30 cellular contexts compared by ENCODE assay signal in genomic region chr13:100315522-100315921, GRCh38.
DNase-seq lines count a peak whose midpoint lies in the region; ATAC-seq and TF ChIP-seq lines count a peak whose summit lies in the region.
"Had no signal": no experiment of that assay in that cellular context is flagged by ENCODE, and none has a peak within 500 bp of the region (broad histone marks: within the 10 kb centered on the region; RNA-seq: fewer than 3 reads in every experiment).

No MANE protein-coding gene starts in this region.

- no peak overlapping the region for H3K9ac ChIP-seq in HCT116 (ENCODE audit: low read length)
- H3K9ac ChIP-seq in PC-3 (ENCODE audit: low read length): no peak overlapping the region
- no peak overlapping the region for H3K9ac ChIP-seq in mesenchymal stem cell (ENCODE audit: low read length)
- H3K9ac ChIP-seq: GM23248 had no signal

- peaks cover 12% of the 10 kb centered on the region for H3K79me1 ChIP-seq in mesenchymal stem cell (replicated peaks; ENCODE audit: low read length, poor library complexity, severe bottlenecking)

- H2BK12ac ChIP-seq in mesenchymal stem cell (ENCODE audit: low read length in 2 of 2): no peak overlapping the region

- RAD21 ChIA-PET in HCT116 (lab: Charles Lee; ENCODE audit: low non-redundant PET in 1 of 2, low total read pairs in 2 of 2, uncharacterized antibody in 2 of 2, unreplicated experiment in 2 of 2): no interaction called here

- no peak overlapping the region for H2BK15ac ChIP-seq in mesenchymal stem cell (ENCODE audit: low read depth, poor library complexity, severe bottlenecking)

- H3K9me2 ChIP-seq in HCT116 (ENCODE audit: insufficient read depth) (no peaks in the 10 kb centered on the region), PC-3 (replicated peaks; ENCODE audit: low read length) (no peaks in the 10 kb centered on the region)

- peak; percentile 3 for DNase-seq in GM12865 (ENCODE audit: low read depth)
- no peak for DNase-seq in HCT116 (ENCODE audit: low read depth, low spot score)
- DNase-seq in PC-3: peak; percentile 4
- DNase-seq in mesenchymal stem cell: no peak
- no peak for DNase-seq in retina
- no peak for DNase-seq in GOT3 (lab: John Stamatoyannopoulos, UW)
- no peak for DNase-seq in GM03348 (ENCODE audit: low spot score)
- DNase-seq: activated CD4-positive, alpha-beta T cell treated with anti-CD3 and anti-CD28 coated beads, Interleukin-2, amount 50 U/mL, for 48 hours; activated gamma-delta T cell treated with Interleukin-2 at 50 U/mL for 16 hours; activated T-cell treated with anti-CD3 and anti-CD28 coated beads, Interleukin-2, amount 50 U/mL, for 48 hours; AML-193; CD4-positive, CD25-positive, alpha-beta regulatory T cell; cortex of kidney; effector memory CD8-positive, alpha-beta T cell; erythroblast; GM23248; HFFc6; left ventricle myocardium inferior; NCI-H1092 treated with DMSO at 0.1 percent for 48 hours; NCI-H187; right cardiac atrium; RPMI8226; stimulated activated CD8-positive, alpha-beta memory T cell treated with anti-CD3 and anti-CD28 coated beads, Interleukin-4, amount 100 ng/mL, for 48 hours; stimulated activated naive CD8-positive, alpha-beta T cell treated with anti-CD3 and anti-CD28 coated beads, Interleukin-15, amount 100 ng/mL, for 72 hours had no signal

- CTCF ChIA-PET in HCT116 (lab: Charles Lee) (no interaction called here), PC-3 (lab: Charles Lee) (no interaction called here)

- no peak overlapping the region for H3K27ac ChIP-seq in HCT116 (ENCODE audit: low read depth, low read length)
- no peak overlapping the region for H3K27ac ChIP-seq in PC-3 (ENCODE audit: low read length)
- peak overlapping the region; percentile 4 for H3K27ac ChIP-seq in mesenchymal stem cell (ENCODE audit: low read length, poor library complexity, severe bottlenecking)
- H3K27ac ChIP-seq: A549, cardiac muscle cell, GM23248, left ventricle myocardium inferior, thoracic aorta had no signal

- H3K4me2 ChIP-seq in HCT116 (ENCODE audit: low read length) (peak overlapping the region; percentile 10; the same call in 1 of the 2 replicates), PC-3 (ENCODE audit: low read length) (no peak overlapping the region), mesenchymal stem cell (ENCODE audit: low read length, poor library complexity, severe bottlenecking) (no peak overlapping the region)
- H3K4me2 ChIP-seq: A549 had no signal

- H3K4me3 ChIP-seq in GM12865 (ENCODE audit: low read depth, low read length) (no peak overlapping the region), HCT116 (replicated peaks in 1 of 2; ENCODE audit: low read depth in 1 of 2, low read length in 2 of 2) (no peak overlapping the region), PC-3 (ENCODE audit: low read length) (no peak overlapping the region), mesenchymal stem cell (ENCODE audit: insufficient read depth in 1 of 2, low read depth in 1 of 2, low read length in 2 of 2) (no peak overlapping the region)
- H3K4me3 ChIP-seq: A549, cardiac muscle cell, GM23248, left ventricle myocardium inferior, SK-N-MC, thoracic aorta had no signal

- H4K20me1 ChIP-seq in HCT116 (ENCODE audit: insufficient read depth) (no peaks in the 10 kb centered on the region), PC-3 (ENCODE audit: low read length) (no peaks in the 10 kb centered on the region)

- H2BK120ac ChIP-seq in mesenchymal stem cell (ENCODE audit: low read depth, low read length): no peak overlapping the region

- H3K23ac ChIP-seq in mesenchymal stem cell (ENCODE audit: low read length in 2 of 2): no peak overlapping the region

- BruUV-seq in HCT116 (replicated peaks; lab: Mats Ljungman, UMichigan) (no TSS peak), PC-3 (replicated peaks; lab: Mats Ljungman, UMichigan) (no TSS peak)

- intact Hi-C loops in HCT116 (cut with micrococcal nuclease) (no loop called here), PC-3 (cut with micrococcal nuclease) (no loop called here)

- H3K79me2 ChIP-seq in HCT116 (ENCODE audit: insufficient read depth, low read length): no peaks in the 10 kb centered on the region
- H3K79me2 ChIP-seq in PC-3 (ENCODE audit: low read length): no peaks in the 10 kb centered on the region

- no peak overlapping the region for H3K18ac ChIP-seq in mesenchymal stem cell (ENCODE audit: low read depth in 1 of 2, low read length in 2 of 2)

- TF ChIP-seq CTCF in GM12865 (IDR thresholded peaks at IDR 0.05; ENCODE audit: insufficient read depth, low read depth, low read length, missing control alignments) (no peak), HCT116 (IDR thresholded peaks at IDR 0.05 in 2 of 3, conservative IDR thresholded peaks at IDR 0.05 in 1 of 3; ENCODE audit: borderline replicate concordance in 1 of 3, insufficient read depth in 1 of 3, low read depth in 2 of 3, low read length in 2 of 3) (no peak), PC-3 (conservative IDR thresholded peaks at IDR 0.05; ENCODE audit: low read depth, low read length) (no peak)

- H4K8ac ChIP-seq in mesenchymal stem cell (ENCODE audit: low read length): no peak overlapping the region

- no peak overlapping the region for H2BK5ac ChIP-seq in mesenchymal stem cell (ENCODE audit: low read depth, low read length, poor library complexity, severe bottlenecking)

- ATAC-seq in HCT116 (no peak; the same call in 1 of the 2 replicates), PC-3 (peak; percentile 71), HG03280 (IDR thresholded peaks at IDR 0.05; ENCODE audit: unreplicated experiment) (no peak)
- ATAC-seq: A549; activated CD4-positive, CD25-positive, alpha-beta regulatory T cell treated with anti-CD3 and anti-CD28 coated beads, Interleukin-2, amount 50 U/mL, for 24 hours; effector memory CD8-positive, alpha-beta T cell; right cardiac atrium; stimulated activated naive CD8-positive, alpha-beta T cell treated with anti-CD3 and anti-CD28 coated beads, Interleukin-15, amount 100 ng/mL, for 72 hours had no signal

- H2AFZ ChIP-seq in HCT116 (ENCODE audit: low read depth, low read length, poor library complexity, severe bottlenecking): no peak overlapping the region
- no peak overlapping the region for H2AFZ ChIP-seq in PC-3 (ENCODE audit: low read length)
- H2AFZ ChIP-seq in mesenchymal stem cell (ENCODE audit: low read depth, low read length): no peak overlapping the region
- H2AFZ ChIP-seq: GM23248 had no signal

- peaks cover 16 to 18% of the 10 kb centered on the region in 2 experiments for H3K4me1 ChIP-seq in HCT116 (ENCODE audit: control insufficient read depth in 1 of 2, insufficient read depth in 2 of 2, low read length in 2 of 2)
- peaks cover 6% of the 10 kb centered on the region; the same call in 1 of the 2 replicates for H3K4me1 ChIP-seq in PC-3 (ENCODE audit: insufficient read depth, low read length)
- H3K4me1 ChIP-seq in mesenchymal stem cell (ENCODE audit: control insufficient read depth, insufficient read depth, low read depth, low read length): no peaks in the 10 kb centered on the region
- H3K4me1 ChIP-seq: left ventricle myocardium inferior had no signal

- POLR2A ChIA-PET in HCT116 (lab: Charles Lee) (no interaction called here), PC-3 (lab: Charles Lee; ENCODE audit: unreplicated experiment) (no interaction called here)

- no peak for TF ChIP-seq RAD21 in HCT116 (IDR thresholded peaks at IDR 0.05; ENCODE audit: low read depth)

- no peak for TF ChIP-seq POLR2A in HCT116 (IDR thresholded peaks at IDR 0.05; ENCODE audit: borderline replicate concordance, extremely low read depth, insufficient read depth, insufficient read length)

- WGBS in mesenchymal stem cell: 100% methylated on average over 1 of the region's 1 CpG

- no peak overlapping the region for H3K14ac ChIP-seq in mesenchymal stem cell (ENCODE audit: low read length in 2 of 2)

- no peaks in the 10 kb centered on the region for H3K9me3 ChIP-seq in HCT116 (ENCODE audit: control insufficient read depth in 1 of 2, insufficient read depth in 1 of 2, low read depth in 1 of 2, low read length in 2 of 2)
- H3K9me3 ChIP-seq in PC-3 (ENCODE audit: low read length): no peaks in the 10 kb centered on the region
- H3K9me3 ChIP-seq in mesenchymal stem cell (ENCODE audit: control insufficient read depth, low read length): no peaks in the 10 kb centered on the region
- H3K9me3 ChIP-seq: A549, thoracic aorta had no signal

- no peaks in the 10 kb centered on the region for H3F3A ChIP-seq in PC-3 (ENCODE audit: low read length, unreplicated experiment)

- H2AK5ac ChIP-seq in mesenchymal stem cell (ENCODE audit: low read length, severe bottlenecking): no peak overlapping the region

- no peak overlapping the region for H3K4ac ChIP-seq in mesenchymal stem cell (ENCODE audit: low read depth in 1 of 2, low read length in 2 of 2)

- H3K36me3 ChIP-seq in HCT116 (ENCODE audit: control insufficient read depth in 1 of 2, insufficient read depth in 2 of 2, low read length in 2 of 2): no peaks in the 10 kb centered on the region
- no peaks in the 10 kb centered on the region for H3K36me3 ChIP-seq in PC-3 (ENCODE audit: low read depth, low read length)
- H3K36me3 ChIP-seq in mesenchymal stem cell (ENCODE audit: control insufficient read depth in 1 of 2, insufficient read depth in 2 of 2, low read depth in 1 of 2, low read length in 2 of 2): peaks cover 8 to 16% of the 10 kb centered on the region in 2 experiments
- H3K36me3 ChIP-seq: cardiac muscle cell had no signal

- H3K27me3 ChIP-seq in HCT116 (ENCODE audit: insufficient read depth, low read length) (no peaks in the 10 kb centered on the region), PC-3 (ENCODE audit: low read length) (no peaks in the 10 kb centered on the region), mesenchymal stem cell (ENCODE audit: control insufficient read depth in 1 of 2, insufficient read depth in 1 of 2, low read length in 2 of 2) (no peaks in the 10 kb centered on the region)
- H3K27me3 ChIP-seq: cardiac muscle cell had no signal

- H4K91ac ChIP-seq in mesenchymal stem cell (ENCODE audit: low read length): no peak overlapping the region

TF ChIP-seq in HCT116, 20 proteins besides CTCF, POLR2A, EP300 and RAD21:
- TF ChIP-seq ZBTB33 (IDR thresholded peaks at IDR 0.05; ENCODE audit: extremely low read depth, insufficient replicate concordance, low read length) (no peak), TCF7L2 (IDR thresholded peaks at IDR 0.05; ENCODE audit: borderline replicate concordance, extremely low read depth, insufficient read depth, insufficient read length) (peak; percentile 15)

Comparison
In these comparisons a context has a peak if more than half of its experiments do, and no peak if none do; other contexts are left out.
1. DNase-seq: peak in GM12865 (single experiment) and PC-3 (single experiment); none in HCT116 (single experiment), mesenchymal stem cell (single experiment), retina (single experiment), GOT3 (single experiment) and GM03348 (single experiment).